15 cellular contexts compared by ENCODE assay signal in genomic region chr6:166554316-166554715, GRCh38. TPM values are rescaled to one million over a fixed set of nuclear protein-coding genes. Genes with fewer than 3 reads are reported as not detected.
DNase-seq lines count a peak whose midpoint lies in the region; ATAC-seq and TF ChIP-seq lines count a peak whose summit lies in the region.
"Had no signal": no experiment of that assay in that cellular context is flagged by ENCODE, and none has a peak within 500 bp of the region (broad histone marks: within the 10 kb centered on the region; RNA-seq: fewer than 3 reads in every experiment).

No MANE protein-coding gene starts in this region.

- no peak overlapping the region for H3K4me3 Mint-ChIP-seq in chondrocyte (ENCODE audit: unreplicated experiment)
- no peak overlapping the region for H3K4me3 Mint-ChIP-seq in T-cell
- H3K4me3 Mint-ChIP-seq: naive thymus-derived CD8-positive, alpha-beta T cell; T-helper 2 cell treated with Interferon-gamma antibody and Interleukin-4, amounts not matched to agents 5 μg/mL and 100 μg/mL, for 36 hours had no signal

- H3K9me3 Mint-ChIP-seq in chondrocyte (ENCODE audit: low read depth) (peaks cover 6% of the 10 kb centered on the region), T-cell (peaks cover 3 to 7% (median 4%) of the 10 kb centered on the region in 3 donors)
- H3K9me3 Mint-ChIP-seq: T-helper 2 cell treated with Interferon-gamma antibody and Interleukin-4, amounts not matched to agents 5 μg/mL and 100 μg/mL, for 36 hours had no signal

- peaks cover 54% of the 10 kb centered on the region for H3F3A ChIP-seq in GM23248 (ENCODE audit: insufficient read depth)

- H3K4me1 ChIP-seq in GM23248 (ENCODE audit: insufficient read depth): peaks cover 42% of the 10 kb centered on the region
- H3K4me1 ChIP-seq in hepatocyte (ENCODE audit: insufficient read depth): peaks cover 5% of the 10 kb centered on the region
- H3K4me1 ChIP-seq: BE2C had no signal

- in situ Hi-C loops in GM23248 (cut with MboI): no loop called here

- H3K9ac ChIP-seq in GM23248: peak overlapping the region; percentile 80

- peak overlapping the region; percentile 55 for H3K4me3 ChIP-seq in GM23248
- H3K4me3 ChIP-seq in hepatocyte: no peak overlapping the region
- H3K4me3 ChIP-seq in skeletal muscle cell (ENCODE audit: low read depth, low read length): no peak overlapping the region
- H3K4me3 ChIP-seq: cardiac muscle cell, PC-9 had no signal

- H3K9me3 ChIP-seq in GM23248 (ENCODE audit: low read depth) (no peaks in the 10 kb centered on the region), hepatocyte (ENCODE audit: low read depth) (no peaks in the 10 kb centered on the region)
- H3K9me3 ChIP-seq: BE2C had no signal

- CTCF ChIA-PET in T-cell (lab: Charles Lee): interaction anchor here in 1 of 2 donors (1.3 kb wide), 1 partner anchor 12 kb away, joined by 5 read pairs; no protein-coding TSS in a partner anchor

- H3K79me2 ChIP-seq in GM23248 (ENCODE audit: insufficient read depth): peaks cover 43% of the 10 kb centered on the region
- peaks cover 15% of the 10 kb centered on the region for H3K79me2 ChIP-seq in hepatocyte

- DNase-seq in GM23248 (no peak), chondrocyte (ENCODE audit: low spot score) (no peak), hepatocyte (ENCODE audit: low spot score) (no peak), skeletal muscle cell (ENCODE audit: low read depth) (peak; percentile 24), activated T-cell treated with anti-CD3 and anti-CD28 coated beads for 4 hours (no peak), T-cell (no peak), OCI-M1 (lab: John Stamatoyannopoulos, UW) (no peak), T-helper 2 cell (no peak)
- DNase-seq: BE2C; naive thymus-derived CD8-positive, alpha-beta T cell; NCI-H345; PC-9 had no signal

- H3K27ac Mint-ChIP-seq in chondrocyte (ENCODE audit: unreplicated experiment): peak overlapping the region; percentile 96
- no peak overlapping the region for H3K27ac Mint-ChIP-seq in T-cell
- H3K27ac Mint-ChIP-seq: naive thymus-derived CD8-positive, alpha-beta T cell; T-helper 2 cell treated with Interferon-gamma antibody and Interleukin-4, amounts not matched to agents 5 μg/mL and 100 μg/mL, for 36 hours had no signal

- POLR2A ChIA-PET in T-cell (lab: Charles Lee): no interaction called here

- H3K27ac ChIP-seq in GM23248 (peak overlapping the region; percentile 93), hepatocyte (peak overlapping the region; percentile 38)
- H3K27ac ChIP-seq: cardiac muscle cell, PC-9 had no signal

- H3K27me3 Mint-ChIP-seq in chondrocyte (ENCODE audit: low read depth) (no peaks in the 10 kb centered on the region), T-cell (peaks cover 4 to 8% of the 10 kb centered on the region in 2 donors)

- H3K27me3 ChIP-seq in GM23248 (replicated peaks; ENCODE audit: insufficient read depth) (no peaks in the 10 kb centered on the region), hepatocyte (no peaks in the 10 kb centered on the region)
- H3K27me3 ChIP-seq: BE2C, cardiac muscle cell had no signal

- H3K36me3 Mint-ChIP-seq in chondrocyte (ENCODE audit: low read depth): peaks cover 7% of the 10 kb centered on the region
- peaks cover 4% of the 10 kb centered on the region for H3K36me3 Mint-ChIP-seq in T-cell

- 52 to 60% methylated on average over 8 of the region's 8 CpGs for WGBS in GM23248 (ENCODE audit: low coverage in 1 of 2, low lambda C conversion rate in 2 of 2, missing lambda C conversion rate in 2 of 2), 2 experiments
- 64% methylated on average over 8 of the region's 8 CpGs for WGBS in hepatocyte (ENCODE audit: low lambda C conversion rate, missing lambda C conversion rate)

- no peaks in the 10 kb centered on the region for H4K20me1 ChIP-seq in GM23248 (ENCODE audit: insufficient read depth)
- no peaks in the 10 kb centered on the region for H4K20me1 ChIP-seq in hepatocyte (ENCODE audit: insufficient read depth, poor library complexity, severe bottlenecking)

- peaks cover 5% of the 10 kb centered on the region; the same call in 1 of the 2 replicates for H3K36me3 ChIP-seq in GM23248 (ENCODE audit: low read depth)
- H3K36me3 ChIP-seq in hepatocyte (replicated peaks; ENCODE audit: insufficient read depth, low read depth): no peaks in the 10 kb centered on the region
- H3K36me3 ChIP-seq: BE2C, cardiac muscle cell had no signal

- H2AFZ ChIP-seq in GM23248 (no peak overlapping the region; the same call in 1 of the 2 replicates), hepatocyte (no peak overlapping the region)
- H2AFZ ChIP-seq: PC-9 had no signal

- no peak for TF ChIP-seq CTCF in chondrocyte (IDR thresholded peaks at IDR 0.05)
- no peak for TF ChIP-seq CTCF in hepatocyte (IDR thresholded peaks at IDR 0.05; ENCODE audit: poor library complexity)

- H3K4me2 ChIP-seq in GM23248 (ENCODE audit: unreplicated experiment): peak overlapping the region; percentile 84
- peak overlapping the region; percentile 9 for H3K4me2 ChIP-seq in hepatocyte
- H3K4me2 ChIP-seq: PC-9 had no signal

- H3K9me2 ChIP-seq in GM23248 (ENCODE audit: insufficient read depth) (no peaks in the 10 kb centered on the region), hepatocyte (replicated peaks; ENCODE audit: insufficient read depth) (no peaks in the 10 kb centered on the region)

- no peak for ATAC-seq in T-cell (replicated peaks in 1 of 4)
- ATAC-seq: HCT116; naive thymus-derived CD8-positive, alpha-beta T cell had no signal

- H3K4me1 Mint-ChIP-seq in chondrocyte (ENCODE audit: low read depth): peaks cover 75% of the 10 kb centered on the region
- peaks cover 6 to 11% (median 9%) of the 10 kb centered on the region in 3 donors for H3K4me1 Mint-ChIP-seq in T-cell

RNA-seq across cellular contexts. Expression of gene RAMACL, which starts 32.2 kb away (rescaled TPM):
- 0.13 and 2.1 TPM in 2 replicates for total RNA-seq in GM23248 (2014; rRNA removed; shearing (Covaris generic))
- polyA plus RNA-seq in GM23248 (2016; fragmentation: Nextera tagmentation; extraction: Ambion mirVana) (0.31 and 0.33 TPM in 2 replicates), hepatocyte (1.1 and 2.9 TPM in 2 replicates)
- total RNA-seq in chondrocyte (1.7 to 4.8 TPM (median 2.4 TPM) in 3 replicates), hepatocyte (1.1 and 1.6 TPM in 2 replicates), T-cell (1 to 10 TPM in 3 of 5 donors, under 1 TPM in 2; 0.47 to 2.8 (median 1.2) TPM)
